ENCODE assay signal across 7 cellular contexts in the genomic region with DNA sequence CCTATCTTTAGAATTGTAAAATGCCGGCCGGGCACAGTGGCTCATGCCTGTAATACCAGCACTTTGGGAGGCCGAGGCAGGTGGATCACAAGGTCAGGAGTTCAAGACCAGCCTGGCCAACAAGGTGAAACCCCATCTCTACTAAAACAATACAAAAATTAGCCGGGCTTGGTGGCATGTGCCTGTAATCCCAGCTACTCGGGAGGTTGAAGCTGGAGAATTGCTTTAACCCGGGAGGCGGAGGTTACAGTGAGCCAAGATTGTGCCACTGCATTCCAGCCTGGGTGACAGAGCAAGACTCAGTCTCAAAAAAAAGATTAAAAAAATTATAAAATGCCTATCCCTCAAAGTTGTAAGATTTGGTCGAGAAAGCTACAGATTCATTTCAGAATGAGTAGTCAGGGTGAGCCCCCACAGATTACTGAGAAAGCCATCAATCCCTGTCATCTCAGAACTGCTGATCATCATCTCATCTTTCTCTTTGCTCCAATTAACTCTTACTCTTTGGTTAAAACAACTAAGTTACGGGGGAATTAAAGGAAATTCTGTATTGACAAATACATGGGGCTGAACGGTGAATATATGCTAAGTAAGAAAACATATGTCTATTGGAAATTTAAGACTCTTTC.
DNase-seq lines count a peak whose midpoint lies in the region; ATAC-seq, FAIRE-seq and TF ChIP-seq lines count a peak whose summit lies in the region.
"Not testable (repeated sequence)": the region's sequence is repeated elsewhere in the genome, so short reads cannot be mapped to it uniquely, and the experiment has no call there.

No MANE protein-coding gene starts in this region.

- H3K9me3 ChIP-seq in OCI-LY3 (ENCODE audit: insufficient read depth, low read length); GM12878 (replicated peaks; ENCODE audit: control insufficient read depth, insufficient read depth, low read length): not testable (repeated sequence)

- not testable (repeated sequence) for FAIRE-seq in GM12878 (lab: Jason Lieb, UNC)

- POLR2A ChIA-PET in activated CD4-positive, alpha-beta T cell treated with anti-CD3 and anti-CD28 coated beads, Interleukin-2, amount 10 ng/mL, durations not matched to agents 7 days and 5 days (lab: Charles Lee); GM12878 (lab: Charles Lee): not testable (repeated sequence)

- H3K79me2 ChIP-seq in OCI-LY3 (ENCODE audit: low read length); GM12878 (ENCODE audit: control insufficient read depth, insufficient read depth, low read length): not testable (repeated sequence)

- in situ Hi-C loops in GM13977 (cut with MboI; ENCODE audit: low pct_unique_long_range_greater_than_20kb, low sequenced_read_pairs, unreplicated experiment), result loop anchor here (25.0 kb wide), 1 partner anchor 160 kb away; no protein-coding TSS in a partner anchor
- in situ Hi-C loops in GM12878 (cut with MboI), result not testable (repeated sequence)

- not testable (repeated sequence) for TF ChIP-seq EP300 in GM12878 (IDR thresholded peaks at IDR 0.05; ENCODE audit: borderline replicate concordance in 1 of 2, control insufficient read depth in 1 of 2, low read depth in 2 of 2, low read length in 2 of 2)

- H2AFZ ChIP-seq in OCI-LY3 (ENCODE audit: low read depth, low read length); GM12878 (ENCODE audit: control insufficient read depth, low read depth, low read length): not testable (repeated sequence)

- not testable (repeated sequence) for H3K36me3 Mint-ChIP-seq in activated CD4-positive, alpha-beta T cell treated with anti-CD3 and anti-CD28 coated beads, Interleukin-2, amount 10 ng/mL, durations not matched to agents 7 days and 5 days (ENCODE audit: low read depth); activated T-helper 1 cell treated with anti-CD3 and anti-CD28 coated beads, Interleukin-12 subunit alpha, Interleukin-12 subunit beta, Interleukin-2, Interleukin-4 antibody, amounts not matched to agents 30 ng/mL and 10 ng/mL and 1 ng/mL, durations not matched to agents 14 hours and 24 hours and 36 hours (ENCODE audit: low read depth)

- DNase-seq in GM13977 (ENCODE audit: low spot score), result peak; percentile 48
- not testable (repeated sequence) for DNase-seq in activated CD4-positive, alpha-beta T cell treated with anti-CD3 and anti-CD28 coated beads, Interleukin-2, amount 10 ng/mL, durations not matched to agents 7 days and 5 days; activated T-helper 1 cell treated with anti-CD3 and anti-CD28 coated beads, Interleukin-12 subunit alpha, Interleukin-12 subunit beta, Interleukin-2, Interleukin-4 antibody, amounts not matched to agents 30 ng/mL and 10 ng/mL and 1 ng/mL, durations not matched to agents 14 hours and 24 hours and 36 hours (ENCODE audit: low spot score); GM12878 (ENCODE audit: low read depth, low spot score)
- peak; percentile 25 for DNase-seq in stimulated activated CD4-positive, alpha-beta T cell treated with anti-CD3 and anti-CD28 coated beads, Interleukin-4, amount 100 ng/mL, for 24 hours

- H3K27ac ChIP-seq in OCI-LY3 (ENCODE audit: low read length) (peak overlapping the region; percentile 24), GM12878 (ENCODE audit: control insufficient read depth, insufficient read depth) (peak overlapping the region; percentile 85)

- intact Hi-C loops in activated T-helper 1 cell treated with anti-CD3 and anti-CD28 coated beads, Interleukin-12 subunit alpha, Interleukin-12 subunit beta, Interleukin-2, Interleukin-4 antibody, amounts not matched to agents 30 ng/mL and 10 ng/mL and 1 ng/mL, durations not matched to agents 14 hours and 24 hours and 36 hours (cut with micrococcal nuclease), result loop anchor here (1.0 to 10.0 kb wide), 13 partner anchors 50 to 1378 kb away; a partner anchor contains a TSS
- intact Hi-C loops in GM12878 (cut with micrococcal nuclease; ENCODE audit: unreplicated experiment), result loop anchor here (1.0 to 5.0 kb wide), 5 partner anchors 35 to 225 kb away; a partner anchor contains a TSS

- not testable (repeated sequence) for H3K27me3 ChIP-seq in OCI-LY3 (ENCODE audit: low read depth, low read length); GM12878 (replicated peaks in 1 of 2; ENCODE audit: control insufficient read depth in 2 of 2, insufficient read depth in 2 of 2, low read length in 1 of 2)

- H3K9me3 Mint-ChIP-seq in activated CD4-positive, alpha-beta T cell treated with anti-CD3 and anti-CD28 coated beads, Interleukin-2, amount 10 ng/mL, durations not matched to agents 7 days and 5 days, result peaks cover 15% of the 10 kb centered on the region
- H3K9me3 Mint-ChIP-seq in activated T-helper 1 cell treated with anti-CD3 and anti-CD28 coated beads, Interleukin-12 subunit alpha, Interleukin-12 subunit beta, Interleukin-2, Interleukin-4 antibody, amounts not matched to agents 30 ng/mL and 10 ng/mL and 1 ng/mL, durations not matched to agents 14 hours and 24 hours and 36 hours, result peaks cover 13% of the 10 kb centered on the region

- not testable (repeated sequence) for BruUV-seq in GM12878 (replicated peaks; lab: Mats Ljungman, UMichigan)

- 1% methylated on average over 10 of the region's 10 CpGs for WGBS in GM12878 (ENCODE audit: insufficient coverage, insufficient replicate concordance, low lambda C conversion rate, missing lambda C conversion rate)

- H3K4me3 ChIP-seq in OCI-LY3 (ENCODE audit: low read length), result peak overlapping the region; percentile 16
- H3K4me3 ChIP-seq in GM12878, result not testable (repeated sequence)

- ATAC-seq in HG02610 (IDR thresholded peaks at IDR 0.05; ENCODE audit: unreplicated experiment) (peak; percentile 47), GM12878 (peak; percentile 72)

- TF ChIP-seq POLR2A in GM12878 (IDR thresholded peaks at IDR 0.05; ENCODE audit: low read depth, low read length), result not testable (repeated sequence)

- not testable (repeated sequence) for H3K9ac ChIP-seq in OCI-LY3 (ENCODE audit: low read length); GM12878 (ENCODE audit: control insufficient read depth, insufficient read depth, low read length)

- RAD21 ChIA-PET in GM12878 (lab: Charles Lee; ENCODE audit: unreplicated experiment), result interaction anchor here (0.9 to 1.8 kb wide), 7 partner anchors 18 to 163 kb away, joined by 3 to 11 read pairs (median 3); no protein-coding TSS in a partner anchor

- SMC1A ChIA-PET in GM12878 (lab: Charles Lee; ENCODE audit: uncharacterized antibody, unreplicated experiment), result interaction anchor here (0.7 to 5.1 kb wide), 24 partner anchors 9 to 354 kb away, joined by 3 to 24 read pairs (median 4); no protein-coding TSS in a partner anchor

- H3K27ac Mint-ChIP-seq in activated CD4-positive, alpha-beta T cell treated with anti-CD3 and anti-CD28 coated beads, Interleukin-2, amount 10 ng/mL, durations not matched to agents 7 days and 5 days, result peak overlapping the region; percentile 25
- H3K27ac Mint-ChIP-seq in activated T-helper 1 cell treated with anti-CD3 and anti-CD28 coated beads, Interleukin-12 subunit alpha, Interleukin-12 subunit beta, Interleukin-2, Interleukin-4 antibody, amounts not matched to agents 30 ng/mL and 10 ng/mL and 1 ng/mL, durations not matched to agents 14 hours and 24 hours and 36 hours, result peak overlapping the region; percentile 86

- not testable (repeated sequence) for H3K27me3 Mint-ChIP-seq in activated CD4-positive, alpha-beta T cell treated with anti-CD3 and anti-CD28 coated beads, Interleukin-2, amount 10 ng/mL, durations not matched to agents 7 days and 5 days; activated T-helper 1 cell treated with anti-CD3 and anti-CD28 coated beads, Interleukin-12 subunit alpha, Interleukin-12 subunit beta, Interleukin-2, Interleukin-4 antibody, amounts not matched to agents 30 ng/mL and 10 ng/mL and 1 ng/mL, durations not matched to agents 14 hours and 24 hours and 36 hours (ENCODE audit: insufficient read depth)

- peaks cover 39% of the 10 kb centered on the region for H3K4me1 ChIP-seq in OCI-LY3 (ENCODE audit: low read length)
- peaks cover 33% of the 10 kb centered on the region for H3K4me1 ChIP-seq in GM12878 (ENCODE audit: control insufficient read depth, insufficient read depth, low read length)

- not testable (repeated sequence) for TF ChIP-seq CTCF in GM13977 (IDR thresholded peaks at IDR 0.05; ENCODE audit: extremely low read depth, insufficient read depth, missing control alignments); OCI-LY3 (IDR thresholded peaks at IDR 0.05; ENCODE audit: low read depth, low read length); GM12878 (IDR thresholded peaks at IDR 0.05 in 2 of 3, conservative IDR thresholded peaks at IDR 0.05 in 1 of 3; ENCODE audit: control insufficient read depth in 2 of 3, extremely low read depth in 1 of 3, insufficient read depth in 1 of 3, low read depth in 3 of 3, low read length in 3 of 3)

- not testable (repeated sequence) for H4K20me1 ChIP-seq in OCI-LY3 (ENCODE audit: insufficient read depth, low read length); GM12878 (ENCODE audit: control insufficient read depth, insufficient read depth)

- H3K4me2 ChIP-seq in OCI-LY3 (ENCODE audit: low read length) (peak overlapping the region; percentile 55), GM12878 (ENCODE audit: control insufficient read depth, insufficient read depth) (peak overlapping the region; percentile 24)

- CTCF ChIA-PET in activated CD4-positive, alpha-beta T cell treated with anti-CD3 and anti-CD28 coated beads, Interleukin-2, amount 10 ng/mL, durations not matched to agents 7 days and 5 days (lab: Charles Lee), result interaction anchor here (0.7 to 1.2 kb wide), 3 partner anchors 163 to 179 kb away, joined by 3 read pairs; no protein-coding TSS in a partner anchor
- CTCF ChIA-PET in GM12878 (lab: Yijun Ruan, JAX), result interaction anchor here (1.1 to 3.1 kb wide), 4 partner anchors 12 to 163 kb away, joined by 3 to 15 read pairs (median 5); no protein-coding TSS in a partner anchor

- not testable (repeated sequence) for H3K36me3 ChIP-seq in OCI-LY3 (replicated peaks; ENCODE audit: low read depth, low read length); GM12878 (ENCODE audit: control insufficient read depth in 2 of 2, insufficient read depth in 2 of 2, low read length in 1 of 2)

- H3K4me3 Mint-ChIP-seq in activated CD4-positive, alpha-beta T cell treated with anti-CD3 and anti-CD28 coated beads, Interleukin-2, amount 10 ng/mL, durations not matched to agents 7 days and 5 days; activated T-helper 1 cell treated with anti-CD3 and anti-CD28 coated beads, Interleukin-12 subunit alpha, Interleukin-12 subunit beta, Interleukin-2, Interleukin-4 antibody, amounts not matched to agents 30 ng/mL and 10 ng/mL and 1 ng/mL, durations not matched to agents 14 hours and 24 hours and 36 hours: not testable (repeated sequence)

- peaks cover 44% of the 10 kb centered on the region for H3K4me1 Mint-ChIP-seq in activated CD4-positive, alpha-beta T cell treated with anti-CD3 and anti-CD28 coated beads, Interleukin-2, amount 10 ng/mL, durations not matched to agents 7 days and 5 days
- H3K4me1 Mint-ChIP-seq in activated T-helper 1 cell treated with anti-CD3 and anti-CD28 coated beads, Interleukin-12 subunit alpha, Interleukin-12 subunit beta, Interleukin-2, Interleukin-4 antibody, amounts not matched to agents 30 ng/mL and 10 ng/mL and 1 ng/mL, durations not matched to agents 14 hours and 24 hours and 36 hours (ENCODE audit: low read depth), result peaks cover 54% of the 10 kb centered on the region

- not testable (repeated sequence) for TF ChIP-seq RAD21 in GM12878 (IDR thresholded peaks at IDR 0.05; ENCODE audit: insufficient read depth, low read depth, low read length)
